24 cellular contexts compared by ENCODE assay signal in genomic region chr1:184396081-184396480, GRCh38.
"Had no signal": no experiment of that assay in that cellular context is flagged by ENCODE, and none has a peak within 500 bp of the region (broad histone marks: within the 10 kb centered on the region; RNA-seq: fewer than 3 reads in every experiment).

No MANE protein-coding gene starts in this region.

- H3K9me3 Mint-ChIP-seq: activated naive CD4-positive, alpha-beta T cell treated with anti-CD3 and anti-CD28 coated beads, Interleukin-2, amount 50 U/mL, for 72 hours; endodermal cell; memory B cell; neural crest cell; stimulated activated naive CD8-positive, alpha-beta T cell treated with anti-CD3 and anti-CD28 coated beads, Interleukin-15, Interleukin-2, amounts not matched to agents 100 ng/mL and 50 ng/mL, for 24 hours; T-helper 1 cell treated with Interleukin-12 subunit alpha and Interleukin-12 subunit beta and Interleukin-4 antibody, amounts not matched to agents 30 μg/mL and 1 μg/mL, for 36 hours; WTC11 had no signal

- H3K9me3 ChIP-seq: esophagus squamous epithelium, gastroesophageal sphincter, mucosa of descending colon, sigmoid colon, tibial artery had no signal

- FAIRE-seq: astrocyte had no signal

- H3K4me3 Mint-ChIP-seq: endodermal cell; memory B cell; neural crest cell; stimulated activated naive CD8-positive, alpha-beta T cell treated with anti-CD3 and anti-CD28 coated beads, Interleukin-15, Interleukin-2, amounts not matched to agents 100 ng/mL and 50 ng/mL, for 24 hours; T-helper 1 cell treated with Interleukin-12 subunit alpha and Interleukin-12 subunit beta and Interleukin-4 antibody, amounts not matched to agents 30 μg/mL and 1 μg/mL, for 36 hours; WTC11 had no signal

- H3K27ac ChIP-seq: coronary artery, esophagus squamous epithelium, gastroesophageal sphincter, sigmoid colon, tibial artery had no signal

- H3K36me3 Mint-ChIP-seq: activated naive CD4-positive, alpha-beta T cell treated with anti-CD3 and anti-CD28 coated beads, Interleukin-2, amount 50 U/mL, for 72 hours; memory B cell; WTC11 had no signal

- ATAC-seq: activated naive CD4-positive, alpha-beta T cell treated with anti-CD3 and anti-CD28 coated beads, Interleukin-2, amount 50 U/mL, for 72 hours; gastroesophageal sphincter; left cardiac atrium; mucosa of descending colon; WTC11 had no signal

- H3K4me3 ChIP-seq: coronary artery, esophagus squamous epithelium, gastroesophageal sphincter, mucosa of descending colon, sigmoid colon, smooth muscle cell, tibial artery had no signal

- H3K27me3 ChIP-seq: esophagus squamous epithelium, gastroesophageal sphincter, sigmoid colon, tibial artery had no signal

- H3K4me1 Mint-ChIP-seq: endodermal cell, memory B cell had no signal

- DNase-seq: activated gamma-delta T cell treated with Interleukin-2 at 50 U/mL for 16 hours; activated T-cell treated with anti-CD3 and anti-CD28 coated beads, Interleukin-2, amount 50 U/mL, for 1 hour; cerebellar nuclear complex; endodermal cell; esophagus squamous epithelium; head of caudate nucleus; islet precursor cell; left cardiac atrium; mucosa of descending colon; retina; sigmoid colon; stimulated activated CD4-positive, alpha-beta T cell treated with anti-CD3 and anti-CD28 coated beads, Interleukin-15, amount 100 ng/mL, for 24 hours; T1000; tibial artery had no signal

- H3K4me2 ChIP-seq: smooth muscle cell had no signal

- H3K36me3 ChIP-seq: esophagus squamous epithelium, gastroesophageal sphincter, sigmoid colon, tibial artery had no signal

- H3K27ac Mint-ChIP-seq: activated naive CD4-positive, alpha-beta T cell treated with anti-CD3 and anti-CD28 coated beads, Interleukin-2, amount 50 U/mL, for 72 hours; endodermal cell; memory B cell; stimulated activated naive CD8-positive, alpha-beta T cell treated with anti-CD3 and anti-CD28 coated beads, Interleukin-15, Interleukin-2, amounts not matched to agents 100 ng/mL and 50 ng/mL, for 24 hours; T-helper 1 cell treated with Interleukin-12 subunit alpha and Interleukin-12 subunit beta and Interleukin-4 antibody, amounts not matched to agents 30 μg/mL and 1 μg/mL, for 36 hours; WTC11 had no signal
